ENCODE assay signal across 1 cellular context in the genomic region with DNA sequence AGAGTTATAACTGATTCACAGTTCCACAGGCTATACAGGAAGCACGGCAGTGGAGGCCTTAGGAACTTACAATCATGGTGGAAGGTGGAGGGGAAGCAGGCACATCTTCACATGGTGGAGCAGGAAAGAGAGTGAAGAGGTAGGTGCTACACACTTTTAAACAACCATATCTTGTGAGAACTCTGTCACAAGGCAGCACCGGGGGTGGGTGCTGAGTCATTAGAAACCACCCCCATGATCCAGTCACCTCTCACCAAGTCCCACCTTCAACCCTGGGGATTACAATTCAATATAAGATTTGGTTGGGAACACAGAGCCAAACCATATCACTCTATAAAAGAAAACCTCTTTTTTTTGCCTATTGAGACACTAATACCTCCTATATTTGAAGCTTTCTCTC.
TF ChIP-seq lines count a peak whose summit lies in the region.

No MANE protein-coding gene starts in this region.

TF ChIP-seq in IMR-90, 13 proteins besides CTCF, POLR2A, EP300 and RAD21 (continued from another document):
- TF ChIP-seq FOS (IDR thresholded peaks at IDR 0.05; ENCODE audit: low read depth, low read length): no peak
- no peak for TF ChIP-seq MXI1 (IDR thresholded peaks at IDR 0.05; ENCODE audit: borderline replicate concordance, low read depth, low read length)
- TF ChIP-seq BHLHE40 (IDR thresholded peaks at IDR 0.05; ENCODE audit: low read depth, low read length): no peak
- no peak for TF ChIP-seq SMC3 (IDR thresholded peaks at IDR 0.05; ENCODE audit: low read depth, low read length)
TF ChIP-seq in IMR-90: peak in this region for 0.
